10 cellular contexts compared by ENCODE assay signal in genomic region chr1:161506336-161507223, GRCh38. TPM values are rescaled to one million over a fixed set of nuclear protein-coding genes. Genes with fewer than 3 reads are reported as not detected.
A peak's percentile ranks its signal among the peaks of the same experiment; 100 is the strongest.
DNase-seq lines count a peak whose midpoint lies in the region; ATAC-seq and TF ChIP-seq lines count a peak whose summit lies in the region.
"Had no signal": no experiment of that assay in that cellular context is flagged by ENCODE, and none has a peak within 500 bp of the region (broad histone marks: within the 10 kb centered on the region; RNA-seq: fewer than 3 reads in every experiment).

No MANE protein-coding gene starts in this region.

- TF ChIP-seq CTCF in activated CD8-positive, alpha-beta T cell treated with anti-CD3 and anti-CD28 coated beads for 36 hours (IDR thresholded peaks at IDR 0.05) = no peak
- TF ChIP-seq CTCF in cardiac fibroblast (IDR thresholded peaks at IDR 0.05; ENCODE audit: low read depth, low read length) (no peak), right lobe of liver (IDR thresholded peaks at IDR 0.05) (no peak)

- no peak overlapping the region for H3K4me3 Mint-ChIP-seq in activated CD8-positive, alpha-beta T cell treated with anti-CD3 and anti-CD28 coated beads for 36 hours
- H3K4me3 Mint-ChIP-seq in activated CD8-positive, alpha-beta T cell treated with anti-CD3 and anti-CD28 coated beads, Interleukin-2, amount 10 ng/mL, durations not matched to agents 7 days and 5 days = no peak overlapping the region
- H3K4me3 Mint-ChIP-seq: B cell had no signal

- DNase-seq in activated CD8-positive, alpha-beta T cell treated with anti-CD3 and anti-CD28 coated beads for 36 hours = no peak
- no peak for DNase-seq in activated CD8-positive, alpha-beta T cell treated with anti-CD3 and anti-CD28 coated beads, Interleukin-2, amount 10 ng/mL, durations not matched to agents 7 days and 5 days
- DNase-seq in cardiac fibroblast (ENCODE audit: low read depth in 2 of 2) (peak; percentile 24 to 35), right lobe of liver (peak in 2 of 3 donors; percentile 55 to 70), aorta (peak; percentile 39 to 73), DMS114 treated with DMSO at 0.1 percent for 48 hours (lab: John Stamatoyannopoulos, UW; ENCODE audit: unreplicated experiment) (no peak), AG08396 (ENCODE audit: low spot score) (no peak)

- TF ChIP-seq POLR2A in right lobe of liver (IDR thresholded peaks at IDR 0.05) = no peak

- H3K27ac Mint-ChIP-seq in activated CD8-positive, alpha-beta T cell treated with anti-CD3 and anti-CD28 coated beads for 36 hours = no peak overlapping the region
- no peak overlapping the region for H3K27ac Mint-ChIP-seq in activated CD8-positive, alpha-beta T cell treated with anti-CD3 and anti-CD28 coated beads, Interleukin-2, amount 10 ng/mL, durations not matched to agents 7 days and 5 days
- H3K27ac Mint-ChIP-seq: activated T-helper 2 cell treated with anti-CD3 and anti-CD28 coated beads, Interferon-gamma antibody, Interleukin-2, Interleukin-4, amounts not matched to agents 10 μg/mL and 5 μg/mL and 100 μg/mL, durations not matched to agents 14 hours and 24 hours and 36 hours; B cell had no signal

- H3K9me3 Mint-ChIP-seq in activated CD8-positive, alpha-beta T cell treated with anti-CD3 and anti-CD28 coated beads for 36 hours = no peaks in the 10 kb centered on the region
- H3K9me3 Mint-ChIP-seq in activated CD8-positive, alpha-beta T cell treated with anti-CD3 and anti-CD28 coated beads, Interleukin-2, amount 10 ng/mL, durations not matched to agents 7 days and 5 days (ENCODE audit: insufficient read depth) = no peaks in the 10 kb centered on the region
- H3K9me3 Mint-ChIP-seq: activated T-helper 2 cell treated with anti-CD3 and anti-CD28 coated beads, Interferon-gamma antibody, Interleukin-2, Interleukin-4, amounts not matched to agents 10 μg/mL and 5 μg/mL and 100 μg/mL, durations not matched to agents 14 hours and 24 hours and 36 hours had no signal

- ATAC-seq in activated CD8-positive, alpha-beta T cell treated with anti-CD3 and anti-CD28 coated beads for 36 hours = peak; percentile 30
- ATAC-seq in activated CD8-positive, alpha-beta T cell treated with anti-CD3 and anti-CD28 coated beads, Interleukin-2, amount 10 ng/mL, durations not matched to agents 7 days and 5 days = no peak
- ATAC-seq in right lobe of liver (peak; percentile 77 to 88 (median 86)), aorta (ENCODE audit: low FRiP score) (peak; percentile 47), GM18520 (IDR thresholded peaks at IDR 0.05; ENCODE audit: unreplicated experiment) (no peak)

- CTCF ChIA-PET in activated CD8-positive, alpha-beta T cell treated with anti-CD3 and anti-CD28 coated beads for 36 hours (lab: Charles Lee) = interaction anchor here (1.1 to 1.3 kb wide), 2 partner anchors 19 to 235 kb away, joined by 3 to 4 read pairs; no protein-coding TSS in a partner anchor
- CTCF ChIA-PET in activated CD8-positive, alpha-beta T cell treated with anti-CD3 and anti-CD28 coated beads, Interleukin-2, amount 10 ng/mL, durations not matched to agents 7 days and 5 days (lab: Charles Lee) = interaction anchor here (1.1 to 4.8 kb wide), 5 partner anchors 11 to 232 kb away, joined by 3 to 16 read pairs (median 4); no protein-coding TSS in a partner anchor

- H3K36me3 ChIP-seq in right lobe of liver (no peaks in the 10 kb centered on the region), aorta (ENCODE audit: control insufficient read depth in 1 of 2, insufficient read depth in 2 of 2, low read length in 1 of 2) (no peaks in the 10 kb centered on the region)

- intact Hi-C loops in activated CD8-positive, alpha-beta T cell treated with anti-CD3 and anti-CD28 coated beads for 36 hours (cut with micrococcal nuclease) = no loop called here
- intact Hi-C loops in right lobe of liver (cut with DNase I) = no loop called here
- intact Hi-C loops in aorta (cut with DNase I) = no loop called here

- POLR2A ChIA-PET in activated CD8-positive, alpha-beta T cell treated with anti-CD3 and anti-CD28 coated beads for 36 hours (lab: Charles Lee) = no interaction called here
- POLR2A ChIA-PET in activated CD8-positive, alpha-beta T cell treated with anti-CD3 and anti-CD28 coated beads, Interleukin-2, amount 10 ng/mL, durations not matched to agents 7 days and 5 days (lab: Charles Lee) = no interaction called here

- H3K9me3 ChIP-seq in right lobe of liver = no peaks in the 10 kb centered on the region
- H3K9me3 ChIP-seq in aorta (ENCODE audit: control insufficient read depth, low read length) = no peaks in the 10 kb centered on the region

- WGBS in right lobe of liver (ENCODE audit: insufficient coverage, low coverage, low lambda C conversion rate, missing lambda C conversion rate) = 24% methylated on average over 8 of the region's 15 CpGs
- 53 to 59% methylated on average over 14 to 15 of the region's 15 CpGs for WGBS in aorta, 2 donors

- no peaks in the 10 kb centered on the region for H3K27me3 ChIP-seq in right lobe of liver
- H3K27me3 ChIP-seq in aorta (ENCODE audit: control insufficient read depth in 1 of 2, insufficient read depth in 2 of 2, low read length in 1 of 2) = no peaks in the 10 kb centered on the region

- H3K27ac ChIP-seq in right lobe of liver (peak overlapping the region in 1 of 3 donors; percentile 48), aorta (ENCODE audit: low read depth in 1 of 2, low read length in 2 of 2) (no peak overlapping the region)

- H3K4me3 ChIP-seq in cardiac fibroblast (replicated peaks in 1 of 2; ENCODE audit: low read depth in 2 of 2, low read length in 2 of 2) (no peak overlapping the region), right lobe of liver (peak overlapping the region in 1 of 3 donors; percentile 13), aorta (ENCODE audit: low read length in 2 of 2) (no peak overlapping the region)

- H3K4me1 ChIP-seq in right lobe of liver (no peaks in the 10 kb centered on the region), aorta (ENCODE audit: control insufficient read depth in 1 of 2, insufficient read depth in 2 of 2, low read length in 2 of 2) (no peaks in the 10 kb centered on the region)

- H3K36me3 Mint-ChIP-seq in activated CD8-positive, alpha-beta T cell treated with anti-CD3 and anti-CD28 coated beads for 36 hours (ENCODE audit: low read depth) = no peaks in the 10 kb centered on the region
- no peaks in the 10 kb centered on the region for H3K36me3 Mint-ChIP-seq in activated CD8-positive, alpha-beta T cell treated with anti-CD3 and anti-CD28 coated beads, Interleukin-2, amount 10 ng/mL, durations not matched to agents 7 days and 5 days (ENCODE audit: low read depth)

- H3K27me3 Mint-ChIP-seq in activated CD8-positive, alpha-beta T cell treated with anti-CD3 and anti-CD28 coated beads for 36 hours = peaks cover 24% of the 10 kb centered on the region
- H3K27me3 Mint-ChIP-seq in activated CD8-positive, alpha-beta T cell treated with anti-CD3 and anti-CD28 coated beads, Interleukin-2, amount 10 ng/mL, durations not matched to agents 7 days and 5 days (ENCODE audit: low read depth) = peaks cover 19% of the 10 kb centered on the region

- H3K4me1 Mint-ChIP-seq in activated CD8-positive, alpha-beta T cell treated with anti-CD3 and anti-CD28 coated beads for 36 hours (ENCODE audit: low read depth) = peaks cover 10% of the 10 kb centered on the region
- peaks cover 29% of the 10 kb centered on the region for H3K4me1 Mint-ChIP-seq in activated CD8-positive, alpha-beta T cell treated with anti-CD3 and anti-CD28 coated beads, Interleukin-2, amount 10 ng/mL, durations not matched to agents 7 days and 5 days (ENCODE audit: low read depth)

RNA-seq across cellular contexts. Expression of gene FCGR2A, which starts 1.3 kb away (rescaled TPM):
- total RNA-seq in activated CD8-positive, alpha-beta T cell treated with anti-CD3 and anti-CD28 coated beads for 36 hours = not detected
- under 1 TPM in 1 of 2 experiments, not detected in 1; 0.21 TPM for total RNA-seq in activated CD8-positive, alpha-beta T cell treated with anti-CD3 and anti-CD28 coated beads, Interleukin-2, amount 10 ng/mL, durations not matched to agents 7 days and 5 days
- 10 to 100 TPM in 3 of 6 experiments, 1 to 10 TPM in 3; 4.7 to 22.1 (median 13.6) TPM for total RNA-seq in right lobe of liver
- total RNA-seq in aorta = 100 to 1,000 TPM in 1 of 2 donors, 10 to 100 TPM in 1; 83.1 to 113 TPM
- 10 to 100 TPM; 13.3 to 83.1 TPM for polyA plus RNA-seq in aorta

RNA-seq across cellular contexts. Expression of gene HSPA6, which starts 17.8 kb away (rescaled TPM):
- under 1 TPM; 0.36 to 0.45 TPM for total RNA-seq in activated CD8-positive, alpha-beta T cell treated with anti-CD3 and anti-CD28 coated beads for 36 hours
- total RNA-seq in activated CD8-positive, alpha-beta T cell treated with anti-CD3 and anti-CD28 coated beads, Interleukin-2, amount 10 ng/mL, durations not matched to agents 7 days and 5 days = 1 to 10 TPM in 1 of 2 experiments, under 1 TPM in 1; 0.94 to 1.1 TPM
- 1 to 10 TPM in 4 of 6 experiments, under 1 TPM in 2; 0.59 to 3.1 (median 1.6) TPM for total RNA-seq in right lobe of liver
- 10 to 100 TPM in 1 of 2 donors, 1 to 10 TPM in 1; 9.0 to 19.0 TPM for total RNA-seq in aorta
- polyA plus RNA-seq in aorta = 1 to 10 TPM; 1.1 to 1.4 TPM

RNA-seq across cellular contexts. Expression of gene FCGR3A, which starts 43.0 kb away (rescaled TPM):
- total RNA-seq in activated CD8-positive, alpha-beta T cell treated with anti-CD3 and anti-CD28 coated beads for 36 hours = under 1 TPM; 0.27 to 0.36 TPM
- under 1 TPM; 0.50 to 0.52 TPM for total RNA-seq in activated CD8-positive, alpha-beta T cell treated with anti-CD3 and anti-CD28 coated beads, Interleukin-2, amount 10 ng/mL, durations not matched to agents 7 days and 5 days
- 100 to 1,000 TPM in 1 of 6 experiments, 10 to 100 TPM in 5; 17.6 to 127 (median 31.2) TPM for total RNA-seq in right lobe of liver
- total RNA-seq in aorta = 100 to 1,000 TPM in 1 of 2 donors, 10 to 100 TPM in 1; 88.2 to 116 TPM
- 100 to 1,000 TPM in 1 of 2 donors, 10 to 100 TPM in 1; 13.9 to 108 TPM for polyA plus RNA-seq in aorta
- total RNA-seq: activated T-helper 2 cell treated with anti-CD3 and anti-CD28 coated beads, Interferon-gamma antibody, Interleukin-2, Interleukin-4, amounts not matched to agents 10 μg/mL and 5 μg/mL and 100 μg/mL, durations not matched to agents 14 hours and 24 hours and 36 hours had no signal

Comparison
In these comparisons a context has a peak if more than half of its experiments do, and no peak if none do; other contexts are left out.
1. ATAC-seq: peak in activated CD8-positive, alpha-beta T cell treated with anti-CD3 and anti-CD28 coated beads for 36 hours (single experiment), right lobe of liver (4 of 4) and aorta (single experiment); none in activated CD8-positive, alpha-beta T cell treated with anti-CD3 and anti-CD28 coated beads, Interleukin-2, amount 10 ng/mL, durations not matched to agents 7 days and 5 days (single experiment) and GM18520 (single experiment).
2. DNase-seq: peak in cardiac fibroblast (2 of 2), right lobe of liver (2 of 3) and aorta (2 of 2); none in activated CD8-positive, alpha-beta T cell treated with anti-CD3 and anti-CD28 coated beads for 36 hours (single experiment), activated CD8-positive, alpha-beta T cell treated with anti-CD3 and anti-CD28 coated beads, Interleukin-2, amount 10 ng/mL, durations not matched to agents 7 days and 5 days (single experiment), DMS114 treated with DMSO at 0.1 percent for 48 hours (single experiment) and AG08396 (single experiment).
3. RNA of gene FCGR2A, which starts 1.3 kb away (total RNA-seq): 83.1 to 113 TPM in aorta and 4.7 to 22.1 TPM in right lobe of liver; 0.21 TPM in activated CD8-positive, alpha-beta T cell treated with anti-CD3 and anti-CD28 coated beads, Interleukin-2, amount 10 ng/mL, durations not matched to agents 7 days and 5 days and not detected in activated CD8-positive, alpha-beta T cell treated with anti-CD3 and anti-CD28 coated beads for 36 hours; every median in the first group is over 4 times any median in the second.
4. RNA of gene FCGR3A, which starts 43.0 kb away (total RNA-seq): 88.2 to 116 TPM in aorta and 17.6 to 127 TPM in right lobe of liver; 0.50 to 0.52 TPM in activated CD8-positive, alpha-beta T cell treated with anti-CD3 and anti-CD28 coated beads, Interleukin-2, amount 10 ng/mL, durations not matched to agents 7 days and 5 days and 0.27 to 0.36 TPM in activated CD8-positive, alpha-beta T cell treated with anti-CD3 and anti-CD28 coated beads for 36 hours; every median in the first group is over 10 times any median in the second.